7 cellular contexts compared by ENCODE assay signal in genomic region chr4:113371061-113371460, GRCh38.
"Had no signal": no experiment of that assay in that cellular context is flagged by ENCODE, and none has a peak within 500 bp of the region (broad histone marks: within the 10 kb centered on the region; RNA-seq: fewer than 3 reads in every experiment).

No MANE protein-coding gene starts in this region.

- DNase-seq: H9, HCEC 1CT, KBM-7 had no signal

- H3K4me1 Mint-ChIP-seq: GM23338, H9, IgD-negative memory B cell had no signal

- H3K27ac ChIP-seq: HL-60 had no signal

- H3K4me3 Mint-ChIP-seq: GM23338, H9, IgD-negative memory B cell had no signal

- H3K27me3 Mint-ChIP-seq: IgD-negative memory B cell had no signal

- ATAC-seq: GM23338, HepG2 had no signal

- H3K9me3 Mint-ChIP-seq: GM23338, H9, IgD-negative memory B cell had no signal

- H2AFZ ChIP-seq: GM23338 had no signal

- H3K4me3 ChIP-seq: GM23338 had no signal

- H3K4me2 ChIP-seq: GM23338 had no signal

- H3K36me3 Mint-ChIP-seq: IgD-negative memory B cell had no signal

- H3K27ac Mint-ChIP-seq: GM23338, H9, IgD-negative memory B cell had no signal
